Comparison of ENCODE assay signal across 1 cellular context in genomic region chr3:111984636-111985298, GRCh38.
TF ChIP-seq lines count a peak whose summit lies in the region.

No MANE protein-coding gene starts in this region.

TF ChIP-seq in HCT116, 20 proteins besides CTCF, POLR2A, EP300 and RAD21 (continued from another document):
- no peak for TF ChIP-seq EZH2 (IDR thresholded peaks at IDR 0.05)
TF ChIP-seq in HCT116: peak in this region for 1.
